ENCODE assay signal across 9 cellular contexts in genomic region chr16:2518823-2519710, GRCh38. TPM values are rescaled to one million over a fixed set of nuclear protein-coding genes. Genes with fewer than 3 reads are reported as not detected.
DNase-seq lines count a peak whose midpoint lies in the region; ATAC-seq and TF ChIP-seq lines count a peak whose summit lies in the region.
"Had no signal": no experiment of that assay in that cellular context is flagged by ENCODE, and none has a peak within 500 bp of the region (broad histone marks: within the 10 kb centered on the region; RNA-seq: fewer than 3 reads in every experiment).

No MANE protein-coding gene starts in this region.

- no peak overlapping the region for H3K4me2 ChIP-seq in mammary epithelial cell (ENCODE audit: insufficient read depth, low read depth, low read length)

- WGBS in mammary epithelial cell (ENCODE audit: low coverage, missing lambda C conversion rate): 76% methylated on average over 34 of the region's 39 CpGs
- WGBS in endodermal cell (ENCODE audit: insufficient coverage in 1 of 2, insufficient read length in 1 of 2), 2 experiments: 94 to 97% methylated on average over 27 to 39 of the region's 39 CpGs
- 60 to 80% methylated on average over 14 to 39 of the region's 39 CpGs for WGBS in testis, 2 donors

- no peaks in the 10 kb centered on the region for H3K27me3 Mint-ChIP-seq in MCF 10A (ENCODE audit: insufficient read depth, unreplicated experiment)
- no peaks in the 10 kb centered on the region for H3K27me3 Mint-ChIP-seq in endodermal cell (ENCODE audit: insufficient read depth)
- H3K27me3 Mint-ChIP-seq in nephron progenitor cell (ENCODE audit: low read depth, poor library complexity): peaks cover 3% of the 10 kb centered on the region

- H3K4me3 ChIP-seq in mammary epithelial cell (replicated peaks in 1 of 3; ENCODE audit: insufficient read depth in 1 of 3, low read depth in 2 of 3, low read length in 3 of 3) (no peak overlapping the region), endodermal cell (ENCODE audit: low read length) (no peak overlapping the region), testis (peak overlapping the region in 1 of 2 donors; percentile 66)

- POLR2A ChIA-PET in MCF 10A (lab: Yijun Ruan, JAX): interaction anchor here (0.5 to 4.2 kb wide), 5 partner anchors 13 to 364 kb away, joined by 3 to 62 read pairs (median 4); partner anchors contain the start of genes CEMP1, PDPK1 and TRAF7

- H3K27ac ChIP-seq in mammary epithelial cell (ENCODE audit: insufficient read depth, low read depth, low read length): no peak overlapping the region
- H3K27ac ChIP-seq in endodermal cell (ENCODE audit: low read depth, low read length): peak overlapping the region; percentile 44
- peak overlapping the region in 1 of 2 donors; percentile 73 for H3K27ac ChIP-seq in testis

- H3K9ac ChIP-seq in mammary epithelial cell (ENCODE audit: insufficient read depth, low read length) (no peak overlapping the region), endodermal cell (ENCODE audit: extremely low read depth, low read length, poor library complexity, severe bottlenecking) (no peak overlapping the region)

- H3K79me2 ChIP-seq in mammary epithelial cell (ENCODE audit: insufficient read depth, low read length): peaks cover 86% of the 10 kb centered on the region

- no peak overlapping the region for H2AFZ ChIP-seq in mammary epithelial cell (ENCODE audit: low read depth, low read length)

- no peaks in the 10 kb centered on the region for H3K27me3 ChIP-seq in mammary epithelial cell (ENCODE audit: insufficient read depth, low read length)
- H3K27me3 ChIP-seq in endodermal cell (ENCODE audit: control insufficient read depth, insufficient read depth, low read length, poor library complexity, severe bottlenecking): no peaks in the 10 kb centered on the region
- H3K27me3 ChIP-seq in testis: no peaks in the 10 kb centered on the region

- BruUV-seq in MCF 10A (replicated peaks; lab: Mats Ljungman, UMichigan): no TSS peak
- BruUV-seq in mammary epithelial cell (replicated peaks; lab: Mats Ljungman, UMichigan): no TSS peak

- in situ Hi-C loops in mammary epithelial cell (cut with MboI; ENCODE audit: low sequenced_read_pairs in 2 of 2): no loop called here

- peaks cover 33% of the 10 kb centered on the region for H3K4me1 Mint-ChIP-seq in MCF 10A (ENCODE audit: insufficient read depth, unreplicated experiment)
- H3K4me1 Mint-ChIP-seq in endodermal cell: peaks cover 29% of the 10 kb centered on the region
- H3K4me1 Mint-ChIP-seq in nephron progenitor cell: peaks cover 48% of the 10 kb centered on the region

- DNase-seq in MCF 10A (ENCODE audit: unreplicated experiment) (no peak), mammary epithelial cell (no peak), endodermal cell (no peak), nephron progenitor cell (no peak), OCI-M1 (lab: John Stamatoyannopoulos, UW) (no peak), testis (no peak), GM19240 (ENCODE audit: insufficient read length, low spot score) (no peak)

- H3K9me3 Mint-ChIP-seq in MCF 10A (ENCODE audit: unreplicated experiment) (no peaks in the 10 kb centered on the region), endodermal cell (no peaks in the 10 kb centered on the region), nephron progenitor cell (no peaks in the 10 kb centered on the region)

- intact Hi-C loops in MCF 10A (cut with micrococcal nuclease): no loop called here
- intact Hi-C loops in mammary epithelial cell (cut with micrococcal nuclease): no loop called here
- intact Hi-C loops in testis (cut with DNase I; ENCODE audit: low total_unique reads): no loop called here

- H3K27ac Mint-ChIP-seq in MCF 10A (ENCODE audit: low read depth, unreplicated experiment) (peak overlapping the region; percentile 54), endodermal cell (peak overlapping the region; percentile 94), nephron progenitor cell (peak overlapping the region; percentile 99)

- dilution Hi-C loops in mammary epithelial cell (cut with HindIII; ENCODE audit: low sequenced_read_pairs): no loop called here

- ATAC-seq in HG03097 (IDR thresholded peaks at IDR 0.05; ENCODE audit: low FRiP score, unreplicated experiment): no peak

- no peak overlapping the region for H3K4me3 Mint-ChIP-seq in MCF 10A (ENCODE audit: unreplicated experiment)
- peak overlapping the region; percentile 73 for H3K4me3 Mint-ChIP-seq in endodermal cell
- peak overlapping the region; percentile 85 for H3K4me3 Mint-ChIP-seq in nephron progenitor cell

- H3K9me3 ChIP-seq in mammary epithelial cell (replicated peaks; ENCODE audit: insufficient read depth, low read length) (no peaks in the 10 kb centered on the region), endodermal cell (ENCODE audit: control insufficient read depth, low read length) (no peaks in the 10 kb centered on the region), testis (no peaks in the 10 kb centered on the region)

- TF ChIP-seq CTCF in MCF 10A (IDR thresholded peaks at IDR 0.05; ENCODE audit: unreplicated experiment): no peak
- no peak for TF ChIP-seq CTCF in mammary epithelial cell (conservative IDR thresholded peaks at IDR 0.05 in 1 of 2, IDR thresholded peaks at IDR 0.05 in 1 of 2; ENCODE audit: extremely low read depth in 1 of 2, insufficient read depth in 1 of 2, low read depth in 1 of 2, low read length in 2 of 2)
- no peak for TF ChIP-seq CTCF in endodermal cell (conservative IDR thresholded peaks at IDR 0.05)
- no peak for TF ChIP-seq CTCF in nephron progenitor cell (IDR thresholded peaks at IDR 0.05)
- TF ChIP-seq CTCF in testis (IDR thresholded peaks at IDR 0.05): no peak

- peaks cover 4% of the 10 kb centered on the region for H4K20me1 ChIP-seq in mammary epithelial cell (ENCODE audit: insufficient read depth, low read length)

- H3K36me3 ChIP-seq in mammary epithelial cell (ENCODE audit: insufficient read depth, low read length): peaks cover under 1% of the 10 kb centered on the region
- H3K36me3 ChIP-seq in endodermal cell (ENCODE audit: control insufficient read depth, insufficient read depth, low read length): peaks cover 42% of the 10 kb centered on the region
- no peaks in the 10 kb centered on the region for H3K36me3 ChIP-seq in testis (ENCODE audit: low read depth, missing control alignments)

- no peak for TF ChIP-seq POLR2A in testis (IDR thresholded peaks at IDR 0.05)

- CTCF ChIA-PET in MCF 10A (lab: Yijun Ruan, JAX): interaction anchor here (0.6 to 1.0 kb wide), 3 partner anchors 18 to 268 kb away, joined by 3 to 5 read pairs (median 4); no protein-coding TSS in a partner anchor
- CTCF ChIA-PET in mammary epithelial cell (lab: Charles Lee; ENCODE audit: low non-redundant PET): no interaction called here

- H3K36me3 Mint-ChIP-seq in MCF 10A (ENCODE audit: insufficient read depth, unreplicated experiment) (peaks cover 46% of the 10 kb centered on the region), endodermal cell (ENCODE audit: low read depth) (peaks cover 33% of the 10 kb centered on the region), nephron progenitor cell (ENCODE audit: low read depth) (peaks cover 16% of the 10 kb centered on the region)

- H3K4me1 ChIP-seq in mammary epithelial cell (ENCODE audit: insufficient read depth, low read length) (peaks cover 48% of the 10 kb centered on the region), endodermal cell (ENCODE audit: control insufficient read depth, insufficient read depth, low read length) (peaks cover 12% of the 10 kb centered on the region), testis (peaks cover 59% of the 10 kb centered on the region)

RNA-seq across cellular contexts. Expression of gene AMDHD2, which starts 1.1 kb away (rescaled TPM):
- total RNA-seq in MCF 10A (2022) (15.8 and 26.5 TPM in 2 replicates), mammary epithelial cell (10 to 100 TPM; 23.5 to 31.9 TPM), endodermal cell (10 to 100 TPM; 74.6 to 82.2 TPM), testis (10 to 100 TPM; 72.8 to 78.8 TPM)
- polyA plus RNA-seq in mammary epithelial cell (12.2 TPM), testis (ENCODE audit: insufficient read depth, low read depth, low replicate concordance) (58.6 TPM)
- 4.4 TPM for polyA minus RNA-seq in mammary epithelial cell
- 24.8 TPM for polyA plus RNA-seq in endodermal cell (2013, experiment 1 of 2)
- 19.3 TPM for polyA plus RNA-seq in endodermal cell (2013, experiment 2 of 2)

RNA-seq across cellular contexts. Expression of gene ATP6V0C, which starts 5.3 kb away (rescaled TPM):
- total RNA-seq in MCF 10A (2022) (173 and 198 TPM in 2 replicates), mammary epithelial cell (100 to 1,000 TPM in 1 of 2 donors, 10 to 100 TPM in 1; 41.5 to 250 TPM), endodermal cell (100 to 1,000 TPM; 176 to 180 TPM), testis (100 to 1,000 TPM; 180 to 190 TPM)
- polyA plus RNA-seq in mammary epithelial cell (95.2 TPM), testis (ENCODE audit: insufficient read depth, low read depth, low replicate concordance) (182 TPM)
- polyA minus RNA-seq in mammary epithelial cell: 81.4 TPM
- polyA plus RNA-seq in endodermal cell (2013, experiment 1 of 2): 220 TPM
- polyA plus RNA-seq in endodermal cell (2013, experiment 2 of 2): 207 TPM

RNA-seq across cellular contexts. Expression of gene CEMP1, which starts 12.1 kb away (rescaled TPM):
- total RNA-seq in MCF 10A (2022) (not detected in 2 replicates), mammary epithelial cell (under 1 TPM in 1 of 2 donors, not detected in 1; 0.33 TPM), endodermal cell (under 1 TPM in 1 of 2 donors, not detected in 1; 0.24 TPM), testis (1 to 10 TPM; 5.4 to 5.5 TPM)
- polyA plus RNA-seq in mammary epithelial cell (not detected), testis (ENCODE audit: insufficient read depth, low read depth, low replicate concordance) (1.6 TPM)
- not detected for polyA minus RNA-seq in mammary epithelial cell
- not detected for polyA plus RNA-seq in endodermal cell (2013, experiment 1 of 2)
- polyA plus RNA-seq in endodermal cell (2013, experiment 2 of 2): not detected
- total RNA-seq: HT1080 had no signal

RNA-seq across cellular contexts. Expression of gene PDPK1, which starts 18.8 kb away (rescaled TPM):
- total RNA-seq in MCF 10A (2022): 32.3 and 38.0 TPM in 2 replicates
- total RNA-seq in mammary epithelial cell: 10 to 100 TPM; 28.2 to 33.7 TPM
- polyA plus RNA-seq in mammary epithelial cell: 22.8 TPM
- 84.3 TPM for polyA minus RNA-seq in mammary epithelial cell
- 10 to 100 TPM; 29.2 to 30.3 TPM for total RNA-seq in endodermal cell
- polyA plus RNA-seq in endodermal cell (2013, experiment 1 of 2): 19.6 TPM
- 19.3 TPM for polyA plus RNA-seq in endodermal cell (2013, experiment 2 of 2)
- 10 to 100 TPM; 61.1 to 75.3 TPM for total RNA-seq in testis
- 53.0 TPM for polyA plus RNA-seq in testis (ENCODE audit: insufficient read depth, low read depth, low replicate concordance)

RNA-seq across cellular contexts. Expression of gene TBC1D24, which starts 44.1 kb away (rescaled TPM):
- total RNA-seq in MCF 10A (2022) (7.6 and 8.1 TPM in 2 replicates), mammary epithelial cell (10 to 100 TPM; 11.4 to 12.3 TPM), endodermal cell (10 to 100 TPM; 15.7 to 19.4 TPM), testis (10 to 100 TPM; 11.2 to 13.5 TPM)
- polyA plus RNA-seq in mammary epithelial cell (5.6 TPM), testis (ENCODE audit: insufficient read depth, low read depth, low replicate concordance) (5.3 TPM)
- 8.3 TPM for polyA minus RNA-seq in mammary epithelial cell
- 9.0 TPM for polyA plus RNA-seq in endodermal cell (2013, experiment 1 of 2)
- polyA plus RNA-seq in endodermal cell (2013, experiment 2 of 2): 9.4 TPM
